ENCODE assay signal across 11 cellular contexts in the genomic region with DNA sequence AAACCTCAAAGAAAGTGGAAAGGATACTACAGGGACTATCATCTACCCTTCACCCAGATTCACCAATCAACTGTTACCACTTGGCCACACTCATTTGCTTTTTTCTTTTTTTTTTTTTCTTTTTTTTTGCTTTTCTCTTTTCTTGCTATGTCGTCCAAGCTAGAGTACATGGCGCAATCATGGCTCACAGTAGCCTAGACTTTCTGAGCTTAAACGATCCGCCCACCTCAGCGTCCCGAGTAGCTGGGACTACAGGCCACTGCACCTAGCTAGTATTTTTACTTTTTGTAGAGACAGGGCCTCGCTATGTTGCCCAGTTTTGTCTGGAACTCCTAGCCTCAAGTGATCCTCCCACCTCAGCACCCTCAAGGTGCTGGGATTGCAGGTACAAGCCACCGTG. TPM values are rescaled to one million over a fixed set of nuclear protein-coding genes. Genes with fewer than 3 reads are reported as not detected.
DNase-seq lines count a peak whose midpoint lies in the region; ATAC-seq lines count a peak whose summit lies in the region.
"Had no signal": no experiment of that assay in that cellular context is flagged by ENCODE, and none has a peak within 500 bp of the region (broad histone marks: within the 10 kb centered on the region; RNA-seq: fewer than 3 reads in every experiment).

No MANE protein-coding gene starts in this region.

- peak overlapping the region; percentile 7 for H3K4me3 Mint-ChIP-seq in activated CD4-positive, alpha-beta T cell treated with anti-CD3 and anti-CD28 coated beads, Interleukin-2, amount 10 ng/mL, durations not matched to agents 24 days and 14 days
- no peak overlapping the region for H3K4me3 Mint-ChIP-seq in activated naive CD8-positive, alpha-beta T cell treated with anti-CD3 and anti-CD28 coated beads for 36 hours
- H3K4me3 Mint-ChIP-seq in immature natural killer cell: peak overlapping the region; percentile 40 to 95 (median 90)
- peak overlapping the region; percentile 55 for H3K4me3 Mint-ChIP-seq in stimulated activated memory B cell treated with anti-CD40 and anti-IgM and Interleukin-4, amounts not matched to agents 10 μg/mL and 1 μg/mL and 100 μg/mL, for 72 hours

- no peak for DNase-seq in activated CD4-positive, alpha-beta T cell treated with anti-CD3 and anti-CD28 coated beads, Interleukin-2, amount 10 ng/mL, durations not matched to agents 24 days and 14 days
- no peak for DNase-seq in activated CD4-positive, alpha-beta T cell treated with anti-CD3 and anti-CD28 coated beads for 48 hours
- no peak for DNase-seq in activated naive CD8-positive, alpha-beta T cell treated with anti-CD3 and anti-CD28 coated beads for 36 hours
- DNase-seq in immature natural killer cell (no peak), GM03348 (ENCODE audit: low spot score) (no peak), left lobe of liver (ENCODE audit: low spot score) (no peak), hippocampal formation (lab: John Stamatoyannopoulos, UW) (no peak)
- DNase-seq: effector CD4-positive, alpha-beta T cell; GF-D8; NCI-H1930 had no signal

- intact Hi-C loops in activated CD4-positive, alpha-beta T cell treated with anti-CD3 and anti-CD28 coated beads, Interleukin-2, amount 10 ng/mL, durations not matched to agents 24 days and 14 days (cut with micrococcal nuclease): loop anchor here (1.0 to 10.0 kb wide), 7 partner anchors 24 to 479 kb away; partner anchors contain the start of genes BIN1, ERCC3, GYPC and MAP3K2

- no peaks in the 10 kb centered on the region for H3K27me3 Mint-ChIP-seq in activated CD4-positive, alpha-beta T cell treated with anti-CD3 and anti-CD28 coated beads, Interleukin-2, amount 10 ng/mL, durations not matched to agents 24 days and 14 days
- no peaks in the 10 kb centered on the region for H3K27me3 Mint-ChIP-seq in activated naive CD8-positive, alpha-beta T cell treated with anti-CD3 and anti-CD28 coated beads for 36 hours
- peaks cover 11 to 30% (median 26%) of the 10 kb centered on the region in 3 donors for H3K27me3 Mint-ChIP-seq in immature natural killer cell (ENCODE audit: low read depth in 3 of 3)
- H3K27me3 Mint-ChIP-seq in stimulated activated memory B cell treated with anti-CD40 and anti-IgM and Interleukin-4, amounts not matched to agents 10 μg/mL and 1 μg/mL and 100 μg/mL, for 72 hours: no peaks in the 10 kb centered on the region

- peaks cover 58% of the 10 kb centered on the region for H3K4me1 Mint-ChIP-seq in activated CD4-positive, alpha-beta T cell treated with anti-CD3 and anti-CD28 coated beads, Interleukin-2, amount 10 ng/mL, durations not matched to agents 24 days and 14 days
- peaks cover 71% of the 10 kb centered on the region for H3K4me1 Mint-ChIP-seq in activated naive CD8-positive, alpha-beta T cell treated with anti-CD3 and anti-CD28 coated beads for 36 hours
- peaks cover 90 to 93% of the 10 kb centered on the region in 2 donors for H3K4me1 Mint-ChIP-seq in immature natural killer cell
- peaks cover 97% of the 10 kb centered on the region for H3K4me1 Mint-ChIP-seq in stimulated activated memory B cell treated with anti-CD40 and anti-IgM and Interleukin-4, amounts not matched to agents 10 μg/mL and 1 μg/mL and 100 μg/mL, for 72 hours

- peak overlapping the region; percentile 4 for H3K27ac Mint-ChIP-seq in activated CD4-positive, alpha-beta T cell treated with anti-CD3 and anti-CD28 coated beads, Interleukin-2, amount 10 ng/mL, durations not matched to agents 24 days and 14 days
- peak overlapping the region; percentile 95 for H3K27ac Mint-ChIP-seq in activated naive CD8-positive, alpha-beta T cell treated with anti-CD3 and anti-CD28 coated beads for 36 hours
- peak overlapping the region; percentile 96 to 99 (median 98) for H3K27ac Mint-ChIP-seq in immature natural killer cell
- H3K27ac Mint-ChIP-seq in stimulated activated memory B cell treated with anti-CD40 and anti-IgM and Interleukin-4, amounts not matched to agents 10 μg/mL and 1 μg/mL and 100 μg/mL, for 72 hours: peak overlapping the region; percentile 89

- no peaks in the 10 kb centered on the region for H3K36me3 Mint-ChIP-seq in activated CD4-positive, alpha-beta T cell treated with anti-CD3 and anti-CD28 coated beads, Interleukin-2, amount 10 ng/mL, durations not matched to agents 24 days and 14 days (ENCODE audit: low read depth)
- H3K36me3 Mint-ChIP-seq in activated naive CD8-positive, alpha-beta T cell treated with anti-CD3 and anti-CD28 coated beads for 36 hours: peaks cover 3% of the 10 kb centered on the region
- no peaks in the 10 kb centered on the region for H3K36me3 Mint-ChIP-seq in immature natural killer cell
- H3K36me3 Mint-ChIP-seq in stimulated activated memory B cell treated with anti-CD40 and anti-IgM and Interleukin-4, amounts not matched to agents 10 μg/mL and 1 μg/mL and 100 μg/mL, for 72 hours: no peaks in the 10 kb centered on the region

- ATAC-seq in stimulated activated memory B cell treated with anti-CD40 and anti-IgM and Interleukin-4, amounts not matched to agents 10 μg/mL and 1 μg/mL and 100 μg/mL, for 72 hours: no peak
- no peak for ATAC-seq in left lobe of liver

- no peaks in the 10 kb centered on the region for H3K9me3 Mint-ChIP-seq in activated CD4-positive, alpha-beta T cell treated with anti-CD3 and anti-CD28 coated beads, Interleukin-2, amount 10 ng/mL, durations not matched to agents 24 days and 14 days
- H3K9me3 Mint-ChIP-seq in activated naive CD8-positive, alpha-beta T cell treated with anti-CD3 and anti-CD28 coated beads for 36 hours: no peaks in the 10 kb centered on the region
- H3K9me3 Mint-ChIP-seq in immature natural killer cell: no peaks in the 10 kb centered on the region
- no peaks in the 10 kb centered on the region for H3K9me3 Mint-ChIP-seq in stimulated activated memory B cell treated with anti-CD40 and anti-IgM and Interleukin-4, amounts not matched to agents 10 μg/mL and 1 μg/mL and 100 μg/mL, for 72 hours

RNA-seq across cellular contexts. Expression of gene BIN1, which starts 24.0 kb away (rescaled TPM):
- total RNA-seq in activated CD4-positive, alpha-beta T cell treated with anti-CD3 and anti-CD28 coated beads, Interleukin-2, amount 10 ng/mL, durations not matched to agents 24 days and 14 days: 38.3 and 39.7 TPM in 2 replicates
- 100 to 1,000 TPM in 1 of 2 experiments, 10 to 100 TPM in 1; 98.8 to 101 TPM for total RNA-seq in activated naive CD8-positive, alpha-beta T cell treated with anti-CD3 and anti-CD28 coated beads for 36 hours
- 100 to 1,000 TPM; 110 to 169 (median 167) TPM for polyA plus RNA-seq in immature natural killer cell
- 28.6 TPM for total RNA-seq in left lobe of liver

Comparison
In these comparisons a context has a peak if more than half of its experiments do, and no peak if none do; other contexts are left out.
1. H3K27ac Mint-ChIP-seq: peak in every context shown above with its lines; median percentile 98 in immature natural killer cell; 95 in activated naive CD8-positive, alpha-beta T cell treated with anti-CD3 and anti-CD28 coated beads for 36 hours; 89 in stimulated activated memory B cell treated with anti-CD40 and anti-IgM and Interleukin-4, amounts not matched to agents 10 μg/mL and 1 μg/mL and 100 μg/mL, for 72 hours; 4 in activated CD4-positive, alpha-beta T cell treated with anti-CD3 and anti-CD28 coated beads, Interleukin-2, amount 10 ng/mL, durations not matched to agents 24 days and 14 days.